ENCODE assay signal across 29 cellular contexts in genomic region chrX:111328858-111329257, GRCh38. TPM values are rescaled to one million over a fixed set of nuclear protein-coding genes. Genes with fewer than 3 reads are reported as not detected.
DNase-seq lines count a peak whose midpoint lies in the region; ATAC-seq, FAIRE-seq and TF ChIP-seq lines count a peak whose summit lies in the region.
"Had no signal": no experiment of that assay in that cellular context is flagged by ENCODE, and none has a peak within 500 bp of the region (broad histone marks: within the 10 kb centered on the region; RNA-seq: fewer than 3 reads in every experiment).

No MANE protein-coding gene starts in this region.

- in situ Hi-C loops in HepG2 (cut with HindIII; ENCODE audit: extremely low pct_ligation_motif_present, low pct_unique_long_range_greater_than_20kb) = no loop called here
- in situ Hi-C loops in K562 (cut with MboI) = no loop called here

- H3K79me2 ChIP-seq in HepG2 (ENCODE audit: insufficient read depth, low read length) (no peaks in the 10 kb centered on the region), K562 (ENCODE audit: control insufficient read depth, insufficient read depth, low read length) (no peaks in the 10 kb centered on the region)

- H2AFZ ChIP-seq in HepG2 (ENCODE audit: low read length) (no peak overlapping the region), K562 (ENCODE audit: low read depth, low read length) (no peak overlapping the region)

- H3K4me3 ChIP-seq in HepG2 (replicated peaks in 1 of 3; ENCODE audit: insufficient read depth in 1 of 3, low read depth in 2 of 3, low read length in 3 of 3) (no peak overlapping the region), right lobe of liver (no peak overlapping the region), K562 (no peak overlapping the region)
- H3K4me3 ChIP-seq: BLaER1 had no signal

- no peak for TF ChIP-seq EP300 in HepG2 (IDR thresholded peaks at IDR 0.05; ENCODE audit: low read depth in 2 of 2, low read length in 2 of 2)
- no peak for TF ChIP-seq EP300 in HepG2 (CRISPR knock-in tag; IDR thresholded peaks at IDR 0.05; ENCODE audit: borderline replicate concordance)
- no peak for TF ChIP-seq EP300 in K562 (IDR thresholded peaks at IDR 0.05; ENCODE audit: low read length)

- BruUV-seq in HepG2 (replicated peaks; lab: Mats Ljungman, UMichigan) (no TSS peak), K562 (replicated peaks; lab: Mats Ljungman, UMichigan) (no TSS peak)

- H3K4me1 ChIP-seq in HepG2 (ENCODE audit: insufficient read depth, low read length) (no peaks in the 10 kb centered on the region), right lobe of liver (no peaks in the 10 kb centered on the region), K562 (replicated peaks in 1 of 2; ENCODE audit: control insufficient read depth in 2 of 2, insufficient read depth in 2 of 2, low read length in 2 of 2) (no peaks in the 10 kb centered on the region)
- H3K4me1 ChIP-seq: BE2C, BLaER1 had no signal

- H3K27me3 ChIP-seq in HepG2 (ENCODE audit: control insufficient read depth in 1 of 2, insufficient read depth in 2 of 2, low read length in 2 of 2) (no peaks in the 10 kb centered on the region), right lobe of liver (no peaks in the 10 kb centered on the region), K562 (ENCODE audit: control insufficient read depth in 2 of 2, insufficient read depth in 2 of 2, low read length in 2 of 2) (no peaks in the 10 kb centered on the region)
- H3K27me3 ChIP-seq: BE2C had no signal

- TF ChIP-seq RAD21 in HepG2 (CRISPR knock-in tag; IDR thresholded peaks at IDR 0.05) = no peak
- no peak for TF ChIP-seq RAD21 in K562 (CRISPR knock-in tag; conservative IDR thresholded peaks at IDR 0.05 in 1 of 2, IDR thresholded peaks at IDR 0.05 in 1 of 2)

- intact Hi-C loops in HepG2 (cut with micrococcal nuclease; ENCODE audit: unreplicated experiment) (no loop called here), right lobe of liver (cut with DNase I) (no loop called here), K562 (cut with micrococcal nuclease) (no loop called here)

- no peak for ATAC-seq in HepG2
- no peak for ATAC-seq in right lobe of liver
- ATAC-seq in K562 = no peak
- ATAC-seq in GM18870 (IDR thresholded peaks at IDR 0.05; ENCODE audit: unreplicated experiment) = no peak

- H4K20me1 ChIP-seq in HepG2 (ENCODE audit: insufficient read depth, low read length) (no peaks in the 10 kb centered on the region), K562 (replicated peaks; ENCODE audit: control insufficient read depth, insufficient read depth, low read length) (no peaks in the 10 kb centered on the region)
- H4K20me1 ChIP-seq: BLaER1 had no signal

- no peaks in the 10 kb centered on the region for H3K36me3 ChIP-seq in HepG2 (replicated peaks in 1 of 2; ENCODE audit: control insufficient read depth in 1 of 2, insufficient read depth in 2 of 2, low read length in 2 of 2)
- H3K36me3 ChIP-seq in right lobe of liver = no peaks in the 10 kb centered on the region
- no peaks in the 10 kb centered on the region for H3K36me3 ChIP-seq in K562 (ENCODE audit: control insufficient read depth, insufficient read depth, low read length)
- H3K36me3 ChIP-seq: BE2C, BLaER1 had no signal

- no peak for TF ChIP-seq POLR2A in HepG2 (IDR thresholded peaks at IDR 0.05; ENCODE audit: insufficient read depth in 1 of 2, low read depth in 2 of 2, low read length in 2 of 2)
- TF ChIP-seq POLR2A in right lobe of liver (IDR thresholded peaks at IDR 0.05) = no peak
- TF ChIP-seq POLR2A in K562 (conservative IDR thresholded peaks at IDR 0.05) = no peak

- H3K4me2 ChIP-seq in HepG2 (ENCODE audit: low read depth, low read length) (no peak overlapping the region), K562 (ENCODE audit: insufficient read depth, low read length) (no peak overlapping the region)
- H3K4me2 ChIP-seq: BLaER1 had no signal

- no peaks in the 10 kb centered on the region for H3K9me1 ChIP-seq in K562 (ENCODE audit: control insufficient read depth, insufficient read depth, low read length)

- CTCF ChIA-PET in HepG2 (lab: Yijun Ruan, JAX; ENCODE audit: low intra/inter-chr PET ratio, low total read pairs) = no interaction called here
- CTCF ChIA-PET in K562 (lab: Yijun Ruan, JAX; ENCODE audit: low intra/inter-chr PET ratio) = no interaction called here

- DNase-seq in HepG2 (ENCODE audit: low spot score) = no peak
- no peak for DNase-seq in right lobe of liver
- no peak for DNase-seq in K562 (ENCODE audit: extremely low read depth in 1 of 4, low spot score in 3 of 4)
- no peak for DNase-seq in substantia nigra (lab: John Stamatoyannopoulos, UW)
- DNase-seq: ACHN; BE2C; C1 segment of cervical spinal cord; CD4-positive, alpha-beta memory T cell; CD4-positive, CD25-positive, alpha-beta regulatory T cell; CD8-positive, alpha-beta memory T cell; COR-L47; DMS 273 treated with DMSO at 0.1 percent for 48 hours; DMS153; DMS53; DMS79; DND-41; EL; GF-D8 had no signal

- H3K9me3 ChIP-seq in HepG2 (ENCODE audit: low read length) (no peaks in the 10 kb centered on the region), right lobe of liver (no peaks in the 10 kb centered on the region), K562 (replicated peaks; ENCODE audit: control insufficient read depth, insufficient read depth, low read depth, low read length) (no peaks in the 10 kb centered on the region)
- H3K9me3 ChIP-seq: BE2C, BLaER1 had no signal

- TF ChIP-seq CTCF in HepG2 (CRISPR knock-in tag; IDR thresholded peaks at IDR 0.05) = no peak
- TF ChIP-seq CTCF in right lobe of liver (IDR thresholded peaks at IDR 0.05) = no peak
- TF ChIP-seq CTCF in K562 (IDR thresholded peaks at IDR 0.05 in 2 of 3, conservative IDR thresholded peaks at IDR 0.05 in 1 of 3; ENCODE audit: insufficient read depth in 2 of 3, low read depth in 1 of 3, low read length in 3 of 3) = no peak

- POLR2A ChIA-PET in HepG2 (lab: Yijun Ruan, JAX) = no interaction called here
- POLR2A ChIA-PET in K562 (lab: Yijun Ruan, JAX) = no interaction called here

- H3K9ac ChIP-seq in HepG2 (ENCODE audit: insufficient read depth, low read depth, low read length) = no peak overlapping the region
- H3K9ac ChIP-seq in K562 (ENCODE audit: insufficient read depth in 1 of 2, low read depth in 2 of 2, low read length in 2 of 2) = no peak overlapping the region
- H3K9ac ChIP-seq: BLaER1 had no signal

- H3K27ac ChIP-seq in HepG2 (ENCODE audit: extremely low read length, insufficient read depth, low read length) (no peak overlapping the region), right lobe of liver (no peak overlapping the region), K562 (ENCODE audit: extremely low read depth, low read depth, low read length) (no peak overlapping the region), substantia nigra (ENCODE audit: low read depth, low read length, poor library complexity, severe bottlenecking) (no peak overlapping the region)
- H3K27ac ChIP-seq: 22Rv1, BLaER1 had no signal

- FAIRE-seq in HepG2 (lab: Jason Lieb, UNC) (no peak), K562 (lab: Jason Lieb, UNC) (no peak)
- FAIRE-seq: GM12891, GM18507, GM19239 had no signal

TF ChIP-seq in K562, 482 proteins besides CTCF, POLR2A, EP300 and RAD21 (continues in another document):
- TF ChIP-seq TCF7L2 (IDR thresholded peaks at IDR 0.05; ENCODE audit: low read depth, low read length) (no peak), MAFK (IDR thresholded peaks at IDR 0.05; ENCODE audit: low read length) (peak; percentile 39; the same call in 1 of the 2 replicates)

RNA-seq across cellular contexts. Expression of gene CAPN6, which starts 58.6 kb away (rescaled TPM):
- total RNA-seq in HepG2 (2016; rRNA removed; fragmentation: Illumina TruSeq; extraction: Trizol) (not detected in 2 replicates), right lobe of liver (under 1 TPM; 0.12 to 0.44 (median 0.17) TPM), K562 (2014; rRNA removed) (not detected in 2 replicates), K562 (2014; rRNA removed; fragmentation: Illumina TruSeq; extraction: Trizol) (not detected in 2 replicates), K562 (2015; rRNA removed; fragmentation: Illumina TruSeq; extraction: Trizol) (0.08 TPM in 1 of 2 replicates, not detected in the other), K562 (2021) (not detected in 2 replicates)
- not detected in 2 replicates for total RNA-seq in HepG2 (2016; cell fraction: cytosol; rRNA removed; fragmentation: Illumina TruSeq; extraction: Trizol; ENCODE audit: low read depth)
- total RNA-seq in HepG2 (2016; cell fraction: insoluble cytoplasmic fraction; rRNA removed; fragmentation: Illumina TruSeq; extraction: Trizol) = not detected in 2 replicates
- not detected in 2 replicates for total RNA-seq in HepG2 (2016; cell fraction: membrane; rRNA removed; fragmentation: Illumina TruSeq; extraction: Trizol)
- total RNA-seq in HepG2 (2016; cell fraction: nucleus; rRNA removed; fragmentation: Illumina TruSeq; extraction: Trizol) = not detected in 2 replicates
- polyA plus RNA-seq in HepG2 (2011; rRNA removed) (0.01 TPM in 1 of 2 replicates, not detected in the other), K562 (2011; rRNA removed) (not detected in 2 replicates), K562 (2014; fragmentation: Illumina TruSeq; extraction: Trizol) (0.06 TPM in 1 of 2 replicates, not detected in the other), K562 (2014; fragmentation: Nextera tagmentation; extraction: Ambion mirVana) (not detected), K562 (2014; rRNA removed) (0.08 and 0.11 TPM in 2 replicates)
- polyA plus RNA-seq in HepG2 (2011; cell fraction: cytosol; rRNA removed) = not detected in 2 replicates
- not detected in 2 replicates for polyA plus RNA-seq in HepG2 (2011; cell fraction: nucleus; rRNA removed)
- polyA plus RNA-seq in HepG2 (2012) = not detected in 2 replicates
- polyA plus RNA-seq in HepG2 (2016; cell fraction: cytosol; fragmentation: Illumina TruSeq; extraction: Trizol; ENCODE audit: low read depth) = not detected in 2 replicates
- polyA plus RNA-seq in HepG2 (2016; cell fraction: insoluble cytoplasmic fraction; fragmentation: Illumina TruSeq; extraction: Trizol; ENCODE audit: low read depth) = not detected in 2 replicates
- polyA plus RNA-seq in HepG2 (2016; cell fraction: membrane; fragmentation: Illumina TruSeq; extraction: Trizol; ENCODE audit: low read depth) = not detected in 2 replicates
- polyA plus RNA-seq in HepG2 (2016; cell fraction: nucleus; fragmentation: Illumina TruSeq; extraction: Trizol; ENCODE audit: insufficient read depth, low read depth) = not detected in 2 replicates
- not detected in 2 replicates for polyA minus RNA-seq in HepG2 (2011; rRNA and poly(A)+ RNA removed; ENCODE audit: low replicate concordance)
- not detected in 2 replicates for polyA minus RNA-seq in HepG2 (2011; cell fraction: cytosol; rRNA and poly(A)+ RNA removed)
- polyA minus RNA-seq in HepG2 (2011; cell fraction: nucleus; rRNA and poly(A)+ RNA removed) = not detected in 2 replicates
- not detected in 2 replicates for total RNA-seq in K562 (2011; cell fraction: chromatin; rRNA removed; ENCODE audit: low replicate concordance)
- total RNA-seq in K562 (2011; cell fraction: nucleolus; rRNA removed) = not detected in 2 replicates
- total RNA-seq in K562 (2011; cell fraction: nucleoplasm; rRNA removed) = not detected in 2 replicates
- polyA plus RNA-seq in K562 (2011; cell fraction: cytosol; rRNA removed) = not detected in 2 replicates
- not detected in 2 replicates for polyA plus RNA-seq in K562 (2011; cell fraction: nucleus; rRNA removed)
- polyA plus RNA-seq in K562 (2012) = 0.10 and 0.12 TPM in 2 replicates
- polyA minus RNA-seq in K562 (2011; rRNA and poly(A)+ RNA removed) = not detected in 2 replicates
- polyA minus RNA-seq in K562 (2011; cell fraction: cytosol; rRNA and poly(A)+ RNA removed) = not detected in 2 replicates
- not detected in 2 replicates for polyA minus RNA-seq in K562 (2011; cell fraction: nucleus; rRNA and poly(A)+ RNA removed)
- total RNA-seq: A172; CD4-positive, alpha-beta memory T cell; CD4-positive, CD25-positive, alpha-beta regulatory T cell; CD8-positive, alpha-beta memory T cell; Daoy; G401 had no signal
- polyA plus RNA-seq: AG04450; CD14-positive monocyte; CD4-positive, alpha-beta memory T cell; CD4-positive, CD25-positive, alpha-beta regulatory T cell; CD8-positive, alpha-beta memory T cell had no signal

Comparison
In these comparisons a context has a peak if more than half of its experiments do, and no peak if none do; other contexts are left out.
1. Of the 241 proteins assayed by ChIP-seq in both HepG2 and K562: peak only in HepG2: MAFF; only in K562: none; in both: MAFK; in neither: 239.